Comparison of ENCODE assay signal across 25 cellular contexts in the genomic region with DNA sequence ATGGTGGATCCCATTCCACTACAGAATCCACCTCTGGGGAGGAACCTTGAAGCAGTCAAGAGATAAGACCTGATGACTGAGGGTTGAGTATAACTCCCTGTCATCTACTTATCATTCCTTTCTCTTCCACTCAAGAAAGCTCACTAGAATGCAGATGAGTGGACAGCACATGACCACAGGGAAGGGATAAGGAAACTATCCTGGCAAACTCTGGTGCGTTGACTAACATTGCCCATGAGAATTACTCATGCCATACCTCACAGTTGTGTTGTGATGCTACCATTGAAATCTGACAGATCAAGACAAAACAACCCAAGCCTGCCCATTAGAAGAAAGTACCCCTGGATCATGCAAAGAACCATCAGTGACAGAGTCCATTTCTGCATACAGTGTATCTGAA. TPM values are rescaled to one million over a fixed set of nuclear protein-coding genes. Genes with fewer than 3 reads are reported as not detected.
A peak's percentile ranks its signal among the peaks of the same experiment; 100 is the strongest.
DNase-seq lines count a peak whose midpoint lies in the region; ATAC-seq, FAIRE-seq and TF ChIP-seq lines count a peak whose summit lies in the region.
"Had no signal": no experiment of that assay in that cellular context is flagged by ENCODE, and none has a peak within 500 bp of the region (broad histone marks: within the 10 kb centered on the region; RNA-seq: fewer than 3 reads in every experiment).

No MANE protein-coding gene starts in this region.

- intact Hi-C loops in K562 (cut with micrococcal nuclease) (no loop called here), right cardiac atrium (cut with DNase I) (no loop called here)

- no TSS peak for BruUV-seq in K562 (replicated peaks; lab: Mats Ljungman, UMichigan)

- peaks cover 0 to 17% of the 10 kb centered on the region in 2 experiments for H3K27me3 ChIP-seq in K562 (ENCODE audit: control insufficient read depth in 2 of 2, insufficient read depth in 2 of 2, low read length in 2 of 2)
- no peaks in the 10 kb centered on the region for H3K27me3 ChIP-seq in foreskin keratinocyte
- no peaks in the 10 kb centered on the region for H3K27me3 ChIP-seq in right cardiac atrium (ENCODE audit: control insufficient read depth, insufficient read depth)
- H3K27me3 ChIP-seq: BLaER1 had no signal

- TF ChIP-seq CTCF in K562 (IDR thresholded peaks at IDR 0.05 in 2 of 3, conservative IDR thresholded peaks at IDR 0.05 in 1 of 3; ENCODE audit: insufficient read depth in 2 of 3, low read depth in 1 of 3, low read length in 3 of 3) (no peak), foreskin keratinocyte (conservative IDR thresholded peaks at IDR 0.05) (no peak)

- TF ChIP-seq POLR2A in GM12891 (IDR thresholded peaks at IDR 0.05; ENCODE audit: low read depth, low read length) (no peak), K562 (conservative IDR thresholded peaks at IDR 0.05) (no peak)

- no peaks in the 10 kb centered on the region for H4K20me1 ChIP-seq in K562 (replicated peaks; ENCODE audit: control insufficient read depth, insufficient read depth, low read length)
- H4K20me1 ChIP-seq: BLaER1 had no signal

- POLR2A ChIA-PET in K562 (lab: Yijun Ruan, JAX): no interaction called here

- H3K9ac ChIP-seq in K562 (ENCODE audit: insufficient read depth in 1 of 2, low read depth in 2 of 2, low read length in 2 of 2): no peak overlapping the region
- H3K9ac ChIP-seq: BLaER1, SK-N-SH had no signal

- H2AFZ ChIP-seq in K562 (ENCODE audit: low read depth, low read length): no peak overlapping the region

- 0% methylated on average over 1 of the region's 1 CpG for WGBS in K562 (ENCODE audit: insufficient coverage, low coverage, missing lambda C conversion rate)
- 74% methylated on average over 1 of the region's 1 CpG for WGBS in right cardiac atrium

- no peak overlapping the region for H3K4me2 ChIP-seq in K562 (ENCODE audit: insufficient read depth, low read length)
- H3K4me2 ChIP-seq: BLaER1, SK-N-SH had no signal

- H3K36me3 ChIP-seq in K562 (ENCODE audit: control insufficient read depth, insufficient read depth, low read length): no peaks in the 10 kb centered on the region

- no peak for DNase-seq in GM12891 (ENCODE audit: insufficient read length, low spot score)
- DNase-seq in LHCN-M2 (ENCODE audit: low read depth): peak; percentile 20
- DNase-seq in K562 (ENCODE audit: extremely low read depth in 1 of 4, low spot score in 3 of 4): no peak
- peak in 1 of 2 donors; percentile 30 for DNase-seq in foreskin keratinocyte
- no peak for DNase-seq in foreskin melanocyte
- no peak for DNase-seq in right cardiac atrium
- DNase-seq: ACHN; Caco-2; CD4-positive, alpha-beta T cell; DMS 273 treated with DMSO at 0.1 percent for 48 hours; DMS79 treated with DMSO at 0.1 percent for 48 hours; KBM-7; NCI-H1417; NCI-H187; NCI-H2107; NCI-H2227 treated with DMSO at 0.1 percent for 48 hours; NCI-H510A treated with DMSO at 0.1 percent for 48 hours; NCI-H748 treated with DMSO at 0.1 percent for 48 hours; SIG-M5; SK-N-SH had no signal

- in situ Hi-C loops in K562 (cut with MboI): no loop called here

- H3K9me1 ChIP-seq in K562 (ENCODE audit: control insufficient read depth, insufficient read depth, low read length): no peaks in the 10 kb centered on the region

- H3K27ac ChIP-seq in K562 (ENCODE audit: extremely low read depth, low read depth, low read length): no peak overlapping the region
- no peak overlapping the region for H3K27ac ChIP-seq in foreskin keratinocyte
- no peak overlapping the region for H3K27ac ChIP-seq in right cardiac atrium (ENCODE audit: low read length)
- H3K27ac ChIP-seq: BLaER1 had no signal

- peaks cover 0 to 3% of the 10 kb centered on the region in 2 experiments; a peak in 1 of 5 replicates for H3K4me1 ChIP-seq in K562 (replicated peaks in 1 of 2; ENCODE audit: control insufficient read depth in 2 of 2, insufficient read depth in 2 of 2, low read length in 2 of 2)
- H3K4me1 ChIP-seq in foreskin keratinocyte: no peaks in the 10 kb centered on the region
- H3K4me1 ChIP-seq in right cardiac atrium (ENCODE audit: control insufficient read depth, insufficient read depth, low read length): no peaks in the 10 kb centered on the region
- H3K4me1 ChIP-seq: BLaER1, Caco-2 had no signal

- H3K4me3 ChIP-seq in K562: no peak overlapping the region
- no peak overlapping the region for H3K4me3 ChIP-seq in right cardiac atrium (ENCODE audit: low read length)
- H3K4me3 ChIP-seq: BLaER1 had no signal

- TF ChIP-seq EP300 in K562 (IDR thresholded peaks at IDR 0.05; ENCODE audit: low read length): no peak

- H3K9me3 ChIP-seq in K562 (replicated peaks; ENCODE audit: control insufficient read depth, insufficient read depth, low read depth, low read length) (no peaks in the 10 kb centered on the region), right cardiac atrium (ENCODE audit: control insufficient read depth, low read length) (no peaks in the 10 kb centered on the region)
- H3K9me3 ChIP-seq: BLaER1, Caco-2, SK-N-SH had no signal

- no peak for TF ChIP-seq RAD21 in K562 (CRISPR knock-in tag; conservative IDR thresholded peaks at IDR 0.05 in 1 of 2, IDR thresholded peaks at IDR 0.05 in 1 of 2)

- no peaks in the 10 kb centered on the region for H3K79me2 ChIP-seq in K562 (ENCODE audit: control insufficient read depth, insufficient read depth, low read length)

- FAIRE-seq in GM12891 (lab: Jason Lieb, UNC): peak; percentile 20
- FAIRE-seq in K562 (lab: Jason Lieb, UNC): no peak
- FAIRE-seq: GM12892, H54 had no signal

- ATAC-seq in K562: no peak
- ATAC-seq in foreskin keratinocyte: peak; percentile 69
- ATAC-seq in GM21723 (IDR thresholded peaks at IDR 0.05; ENCODE audit: unreplicated experiment): no peak
- ATAC-seq in GM21619 (IDR thresholded peaks at IDR 0.05; ENCODE audit: unreplicated experiment): no peak
- ATAC-seq in right cardiac atrium: no peak

- CTCF ChIA-PET in K562 (lab: Yijun Ruan, JAX; ENCODE audit: low intra/inter-chr PET ratio): no interaction called here

TF ChIP-seq in GM12891, 5 proteins besides CTCF, POLR2A, EP300 and RAD21:
- TF ChIP-seq POLR2AphosphoS5 (IDR thresholded peaks at IDR 0.05; ENCODE audit: low read depth, low read length) (no peak), SPI1 (IDR thresholded peaks at IDR 0.05; ENCODE audit: low read depth, low read length) (no peak), PAX5 (IDR thresholded peaks at IDR 0.05; ENCODE audit: insufficient read depth, low read length, severe bottlenecking) (no peak), POU2F2 (IDR thresholded peaks at IDR 0.05; ENCODE audit: low read depth, low read length) (no peak), TAF1 (IDR thresholded peaks at IDR 0.05; ENCODE audit: low read depth, low read length) (no peak)

TF ChIP-seq in K562, 482 proteins besides CTCF, POLR2A, EP300 and RAD21:
- TF ChIP-seq FOSL1 (tag; conservative IDR thresholded peaks at IDR 0.05) (peak; percentile 48), SMARCE1 (IDR thresholded peaks at IDR 0.05) (no peak), ZNF311 (CRISPR knock-in tag; IDR thresholded peaks at IDR 0.05) (no peak), EWSR1 (IDR thresholded peaks at IDR 0.05; ENCODE audit: borderline replicate concordance, low read depth, partially characterized antibody) (no peak)
TF ChIP-seq in K562: peak in this region for 1.

RNA-seq across cellular contexts. Expression of gene SLC16A14, which starts 26.5 kb away (rescaled TPM):
- polyA plus RNA-seq in GM12891 (2012; ENCODE audit: low read depth, missing spikeins): 1.4 TPM
- total RNA-seq in LHCN-M2 (2014; rRNA removed) (0.11 TPM in 1 of 2 replicates, not detected in the other), K562 (2014; rRNA removed) (not detected in 2 replicates), K562 (2014; rRNA removed; fragmentation: Illumina TruSeq; extraction: Trizol) (not detected in 2 replicates), K562 (2015; rRNA removed; fragmentation: Illumina TruSeq; extraction: Trizol) (not detected in 2 replicates), K562 (2021) (not detected in 2 replicates), foreskin keratinocyte (0.81 and 0.92 TPM in 2 replicates), right cardiac atrium (1 to 10 TPM; 3.4 to 7.6 (median 6.4) TPM)
- 0.30 TPM for polyA plus RNA-seq in LHCN-M2 (2012)
- total RNA-seq in K562 (2011; cell fraction: chromatin; rRNA removed; ENCODE audit: low replicate concordance): not detected in 2 replicates
- not detected in 2 replicates for total RNA-seq in K562 (2011; cell fraction: nucleolus; rRNA removed)
- not detected in 2 replicates for total RNA-seq in K562 (2011; cell fraction: nucleoplasm; rRNA removed)
- polyA plus RNA-seq in K562 (2011; rRNA removed) (not detected in 2 replicates), K562 (2014; fragmentation: Illumina TruSeq; extraction: Trizol) (not detected in 2 replicates), K562 (2014; fragmentation: Nextera tagmentation; extraction: Ambion mirVana) (not detected), K562 (2014; rRNA removed) (not detected in 2 replicates), foreskin keratinocyte (0.47 and 0.90 TPM in 2 replicates), right cardiac atrium (1.6 TPM)
- not detected in 2 replicates for polyA plus RNA-seq in K562 (2011; cell fraction: cytosol; rRNA removed)
- polyA plus RNA-seq in K562 (2011; cell fraction: nucleus; rRNA removed): not detected in 2 replicates
- polyA plus RNA-seq in K562 (2012): not detected in 2 replicates
- polyA minus RNA-seq in K562 (2011; rRNA and poly(A)+ RNA removed): not detected in 2 replicates
- polyA minus RNA-seq in K562 (2011; cell fraction: cytosol; rRNA and poly(A)+ RNA removed): not detected in 2 replicates
- polyA minus RNA-seq in K562 (2011; cell fraction: nucleus; rRNA and poly(A)+ RNA removed): not detected in 2 replicates
- total RNA-seq: Caco-2 had no signal
